8 cellular contexts compared by ENCODE assay signal in the genomic region with DNA sequence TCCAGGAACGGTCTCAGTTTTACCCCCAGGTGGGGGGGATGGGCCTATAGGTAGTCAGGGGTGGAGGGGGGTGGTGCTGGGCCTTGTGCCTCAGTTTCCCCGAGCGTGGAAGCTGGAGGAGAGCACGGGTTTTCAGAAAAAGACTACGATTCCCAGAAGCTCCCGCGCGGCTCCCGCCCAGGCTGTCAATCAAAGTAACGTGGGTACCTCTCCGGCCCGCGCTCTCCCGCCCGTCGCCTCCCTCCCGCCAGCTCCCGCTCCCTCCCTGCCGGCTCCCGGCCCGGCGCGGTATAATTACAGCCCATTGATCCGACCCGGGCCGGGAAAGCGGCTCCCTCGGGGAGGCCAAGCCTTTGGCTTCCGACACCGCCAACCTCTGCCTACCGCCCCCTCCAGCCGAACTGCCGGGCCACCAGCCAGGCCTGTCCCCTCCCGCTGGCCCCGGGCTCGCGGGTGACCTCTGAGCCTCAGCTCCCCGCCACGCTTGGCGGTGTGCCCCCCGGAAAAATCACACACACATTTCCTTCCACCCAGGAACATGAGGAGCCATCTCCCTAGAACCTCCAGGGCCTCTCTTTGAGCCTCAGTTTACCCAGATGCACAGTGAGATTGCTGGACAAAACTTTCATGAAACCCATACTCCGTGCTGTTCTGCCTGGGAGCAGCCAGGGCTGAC. TPM values are rescaled to one million over a fixed set of nuclear protein-coding genes. Genes with fewer than 3 reads are reported as not detected.
DNase-seq lines count a peak whose midpoint lies in the region; ATAC-seq and TF ChIP-seq lines count a peak whose summit lies in the region.

No MANE protein-coding gene starts in this region.

- no peaks in the 10 kb centered on the region for H3K36me3 Mint-ChIP-seq in CD8-positive, alpha-beta T cell
- H3K36me3 Mint-ChIP-seq in natural killer cell treated with Interleukin-12 subunit alpha and Interleukin-12 subunit beta and Interleukin-15 and Interleukin-18, amount 100 ng/mL, for 72 hours: no peaks in the 10 kb centered on the region

- peaks cover 20% of the 10 kb centered on the region for H3K4me1 Mint-ChIP-seq in CD8-positive, alpha-beta T cell (ENCODE audit: low read depth)
- H3K4me1 Mint-ChIP-seq in natural killer cell treated with Interleukin-12 subunit alpha and Interleukin-12 subunit beta and Interleukin-15 and Interleukin-18, amount 100 ng/mL, for 72 hours (ENCODE audit: low read depth in 2 of 2): peaks cover 17 to 22% of the 10 kb centered on the region in 2 donors

- no peaks in the 10 kb centered on the region for H3K9me3 Mint-ChIP-seq in CD8-positive, alpha-beta T cell
- no peaks in the 10 kb centered on the region for H3K9me3 Mint-ChIP-seq in natural killer cell treated with Interleukin-12 subunit alpha and Interleukin-12 subunit beta and Interleukin-15 and Interleukin-18, amount 100 ng/mL, for 72 hours

- H3K4me1 ChIP-seq in CD8-positive, alpha-beta T cell (ENCODE audit: insufficient read depth, low read length): peaks cover 18% of the 10 kb centered on the region

- no peaks in the 10 kb centered on the region for H3K36me3 ChIP-seq in CD8-positive, alpha-beta T cell (ENCODE audit: insufficient read depth, low read length)

- H3K27me3 Mint-ChIP-seq in CD8-positive, alpha-beta T cell (ENCODE audit: low read depth): no peaks in the 10 kb centered on the region
- H3K27me3 Mint-ChIP-seq in natural killer cell treated with Interleukin-12 subunit alpha and Interleukin-12 subunit beta and Interleukin-15 and Interleukin-18, amount 100 ng/mL, for 72 hours: peaks cover 4 to 7% of the 10 kb centered on the region in 2 donors

- ATAC-seq in CD8-positive, alpha-beta T cell: peak; percentile 47
- peak; percentile 43 for ATAC-seq in GM21576 (IDR thresholded peaks at IDR 0.05; ENCODE audit: unreplicated experiment)
- ATAC-seq in natural killer cell treated with Interleukin-12 subunit alpha and Interleukin-12 subunit beta and Interleukin-15 and Interleukin-18, amount 100 ng/mL, for 72 hours: peak; percentile 75 to 83

- peak; percentile 61 to 85 (median 73) for DNase-seq in CD8-positive, alpha-beta T cell
- DNase-seq in LNCaP clone FGC (ENCODE audit: low read depth) (peak; percentile 61), RWPE1 (ENCODE audit: low spot score) (peak; percentile 93), fibroblast of pulmonary artery (ENCODE audit: low read depth) (peak; percentile 94)
- DNase-seq in activated effector memory CD4-positive, alpha-beta T cell treated with Interleukin-2 at 50 U/mL for 16 hours: peak; percentile 67
- DNase-seq in natural killer cell treated with Interleukin-12 subunit alpha and Interleukin-12 subunit beta and Interleukin-15 and Interleukin-18, amount 100 ng/mL, for 72 hours (ENCODE audit: low spot score): peak; percentile 90
- DNase-seq in stimulated activated naive CD4-positive, alpha-beta T cell (lab: John Stamatoyannopoulos, UW): peak; percentile 68 to 90 (median 80)

- peak overlapping the region; percentile 93 for H3K4me3 Mint-ChIP-seq in CD8-positive, alpha-beta T cell
- H3K4me3 Mint-ChIP-seq in natural killer cell treated with Interleukin-12 subunit alpha and Interleukin-12 subunit beta and Interleukin-15 and Interleukin-18, amount 100 ng/mL, for 72 hours: peak overlapping the region; percentile 89

- TF ChIP-seq CTCF in CD8-positive, alpha-beta T cell (IDR thresholded peaks at IDR 0.05): no peak
- TF ChIP-seq CTCF in LNCaP clone FGC (IDR thresholded peaks at IDR 0.05; ENCODE audit: control insufficient read depth, extremely low read depth, insufficient read depth) (no peak), RWPE1 (conservative IDR thresholded peaks at IDR 0.05; ENCODE audit: low read depth) (no peak), fibroblast of pulmonary artery (IDR thresholded peaks at IDR 0.05; ENCODE audit: low read length, missing control alignments) (no peak)

- intact Hi-C loops in CD8-positive, alpha-beta T cell (cut with DNase I, micrococcal nuclease): loop anchor here (1.0 to 10.0 kb wide), 4 partner anchors 56 to 729 kb away; partner anchors contain the start of genes APBA3 (in 1 of the 2), GNA11 (in 1 of the 2), MRPL54 (in 1 of the 2) and S1PR4 (in 1 of the 2)

- no peaks in the 10 kb centered on the region for H3K27me3 ChIP-seq in CD8-positive, alpha-beta T cell (ENCODE audit: insufficient read depth, low read length)

- CTCF ChIA-PET in CD8-positive, alpha-beta T cell (lab: Charles Lee): interaction anchor here (1.3 to 3.1 kb wide), 8 partner anchors 12 to 86 kb away, joined by 4 to 21 read pairs (median 6); no protein-coding TSS in a partner anchor
- CTCF ChIA-PET in RWPE1 (lab: Yijun Ruan, JAX): interaction anchor here (0.6 to 1.5 kb wide), 7 partner anchors 10 to 313 kb away, joined by 3 to 9 read pairs (median 4); no protein-coding TSS in a partner anchor

- peak overlapping the region; percentile 80 for H3K4me3 ChIP-seq in CD8-positive, alpha-beta T cell (ENCODE audit: low read depth, low read length)
- peak overlapping the region; percentile 74 for H3K4me3 ChIP-seq in LNCaP clone FGC (ENCODE audit: low read depth, low read length)
- peak overlapping the region; percentile 63 for H3K4me3 ChIP-seq in fibroblast of pulmonary artery (replicated peaks; ENCODE audit: low read depth, low read length)

- no peaks in the 10 kb centered on the region for H3K9me3 ChIP-seq in CD8-positive, alpha-beta T cell (ENCODE audit: low read length)

- H3K27ac Mint-ChIP-seq in CD8-positive, alpha-beta T cell: peak overlapping the region; percentile 96
- peak overlapping the region; percentile 83 to 98 for H3K27ac Mint-ChIP-seq in natural killer cell treated with Interleukin-12 subunit alpha and Interleukin-12 subunit beta and Interleukin-15 and Interleukin-18, amount 100 ng/mL, for 72 hours

- H3K27ac ChIP-seq in CD8-positive, alpha-beta T cell (ENCODE audit: low read depth, low read length): peak overlapping the region; percentile 47
- H3K27ac ChIP-seq in RWPE1: peak overlapping the region; percentile 94

- POLR2A ChIA-PET in CD8-positive, alpha-beta T cell (lab: Charles Lee): interaction anchor here (0.6 to 8.9 kb wide), 12 partner anchors 11 to 560 kb away, joined by 3 to 104 read pairs (median 6); partner anchors contain the start of genes GADD45B, NCLN, TLE5 and TLE6
- POLR2A ChIA-PET in RWPE1 (lab: Yijun Ruan, JAX; ENCODE audit: low non-redundant PET): interaction anchor here (0.6 to 1.0 kb wide), 4 partner anchors 16 to 111 kb away, joined by 3 to 6 read pairs (median 5); no protein-coding TSS in a partner anchor

RNA-seq across cellular contexts. Expression of gene TLE2, which starts 7.2 kb away (rescaled TPM):
- total RNA-seq in CD8-positive, alpha-beta T cell: 10 to 100 TPM; 12.1 to 15.4 TPM
- 1 to 10 TPM; 1.3 to 3.2 TPM for total RNA-seq in natural killer cell treated with Interleukin-12 subunit alpha and Interleukin-12 subunit beta and Interleukin-15 and Interleukin-18, amount 100 ng/mL, for 72 hours

RNA-seq across cellular contexts. Expression of gene TLE5, which starts 26.0 kb away (rescaled TPM):
- 100 to 1,000 TPM; 637 to 677 TPM for total RNA-seq in CD8-positive, alpha-beta T cell
- 100 to 1,000 TPM; 242 to 309 TPM for total RNA-seq in natural killer cell treated with Interleukin-12 subunit alpha and Interleukin-12 subunit beta and Interleukin-15 and Interleukin-18, amount 100 ng/mL, for 72 hours

RNA-seq across cellular contexts. Expression of gene GNA11, which starts 57.9 kb away (rescaled TPM):
- total RNA-seq in CD8-positive, alpha-beta T cell: 1 to 10 TPM; 2.3 to 2.6 TPM
- 1 to 10 TPM in 1 of 2 donors, under 1 TPM in 1; 1.00 to 1.3 TPM for total RNA-seq in natural killer cell treated with Interleukin-12 subunit alpha and Interleukin-12 subunit beta and Interleukin-15 and Interleukin-18, amount 100 ng/mL, for 72 hours

RNA-seq across cellular contexts. Expression of gene TLE6, which starts 58.9 kb away (rescaled TPM):
- not detected for total RNA-seq in CD8-positive, alpha-beta T cell
- total RNA-seq in natural killer cell treated with Interleukin-12 subunit alpha and Interleukin-12 subunit beta and Interleukin-15 and Interleukin-18, amount 100 ng/mL, for 72 hours: 1 to 10 TPM in 1 of 2 donors, under 1 TPM in 1; 0.45 to 1.8 TPM

Comparison
In these comparisons a context has a peak if more than half of its experiments do, and no peak if none do; other contexts are left out.
1. Peak in every context shown above with its lines: DNase-seq, ATAC-seq, H3K4me3 ChIP-seq and H3K27ac ChIP-seq.